8 cellular contexts compared by ENCODE assay signal in the genomic region with DNA sequence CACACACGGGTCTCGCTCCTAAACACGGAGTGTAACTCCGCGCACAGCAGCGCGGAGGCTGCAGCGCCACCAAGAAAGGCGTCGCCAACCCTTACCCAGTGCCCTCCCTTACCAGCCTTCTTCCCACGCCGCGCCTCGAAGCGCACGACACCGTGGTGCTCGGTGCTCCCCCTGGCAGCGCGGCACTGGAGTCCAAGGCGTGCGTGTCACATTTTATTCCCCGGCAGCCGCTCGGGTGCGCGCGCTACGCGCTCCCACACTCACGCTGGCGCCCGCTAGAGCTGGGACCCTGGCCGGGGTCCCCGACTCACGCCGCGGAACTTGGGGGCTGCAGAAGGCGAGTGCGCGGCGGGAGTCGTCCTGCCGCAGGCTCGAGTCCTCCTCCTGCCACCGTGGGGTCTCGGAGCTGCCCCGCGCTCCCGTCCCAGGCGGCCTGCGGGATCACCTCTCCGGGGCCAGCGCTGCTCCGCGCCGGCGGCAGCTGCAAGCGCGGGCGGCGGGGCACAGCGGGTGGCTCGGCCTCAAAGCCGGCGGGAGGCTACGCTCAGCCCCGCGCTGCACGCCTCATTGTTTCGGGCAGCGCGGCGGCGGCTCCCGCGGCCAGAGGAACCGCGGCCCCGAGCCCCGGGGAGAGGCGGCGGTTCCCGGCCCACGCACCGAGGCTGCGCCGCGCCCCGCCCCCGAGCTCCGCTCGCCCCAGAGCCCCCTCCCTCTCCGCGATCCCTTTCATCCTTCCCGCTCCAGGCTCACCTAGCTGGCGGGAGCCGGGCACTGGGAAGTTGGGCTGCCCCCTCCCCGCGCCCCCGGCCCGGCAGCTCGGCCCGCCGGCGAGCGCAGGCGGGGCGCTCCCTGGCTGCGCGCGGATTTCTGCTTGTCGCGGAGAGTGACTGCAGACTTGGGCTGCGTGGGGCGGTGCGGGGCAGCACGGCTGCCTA. TPM values are rescaled to one million over a fixed set of nuclear protein-coding genes. Genes with fewer than 3 reads are reported as not detected.
DNase-seq lines count a peak whose midpoint lies in the region; ATAC-seq and TF ChIP-seq lines count a peak whose summit lies in the region.

Gene ST6GAL2 (minus strand): TSS at position 187 of the 935 bp plus-strand sequence. CDS start 42,190 bp downstream, outside the sequence.

- POLR2A ChIA-PET in GM10248 (lab: Yijun Ruan, JAX), result no interaction called here

- H3K4me3 ChIP-seq in SJSA1, result peak within 1 kb of the TSS; percentile 26

- TF ChIP-seq CTCF in GM10248 (IDR thresholded peaks at IDR 0.05; ENCODE audit: control extremely low read depth, extremely low read depth, low read depth, missing control alignments), result no peak

- peaks cover 38% of the 10 kb centered on the region for H3K27me3 ChIP-seq in SJSA1 (replicated peaks)

- H3K9me3 ChIP-seq in SJSA1 (replicated peaks), result no peaks in the 10 kb centered on the region

- peak; percentile 12 for DNase-seq in GM10248 (ENCODE audit: extremely low spot score)
- no peak for DNase-seq in SJSA1 (ENCODE audit: low read depth in 1 of 2, low spot score in 2 of 2)
- DNase-seq in left cardiac atrium, result no peak
- peak; percentile 83 for DNase-seq in putamen (ENCODE audit: low spot score)
- DNase-seq in germinal center (ENCODE audit: low spot score), result no peak
- DNase-seq in T-helper 1 cell, result no peak

- peaks cover 18% of the 10 kb centered on the region for H3K4me1 ChIP-seq in SJSA1 (replicated peaks)

- intact Hi-C loops in left cardiac atrium (cut with DNase I), result no loop called here

- H3K36me3 ChIP-seq in SJSA1, result no peaks in the 10 kb centered on the region

- CTCF ChIA-PET in GM10248 (lab: Yijun Ruan, JAX), result interaction anchor here (1.0 to 1.1 kb wide), 2 partner anchors 10 to 17 kb away, joined by 3 read pairs; no protein-coding TSS in a partner anchor

- no peak within 1 kb of the TSS for H3K27ac ChIP-seq in SJSA1

- ATAC-seq in left cardiac atrium (peak; percentile 64 to 71), GM19023 (IDR thresholded peaks at IDR 0.05; ENCODE audit: unreplicated experiment) (no peak), HG03571 (IDR thresholded peaks at IDR 0.05; ENCODE audit: unreplicated experiment) (no peak)

RNA-seq across cellular contexts. Expression of gene ST6GAL2, which starts in this region (rescaled TPM):
- total RNA-seq in SJSA1 (2014; rRNA removed; shearing (Covaris generic)), result not detected in 2 replicates
- 1 to 10 TPM in 1 of 2 donors, under 1 TPM in 1; 0.89 to 1.7 TPM for total RNA-seq in left cardiac atrium

Comparison
In these comparisons a context has a peak if more than half of its experiments do, and no peak if none do; other contexts are left out.
1. DNase-seq: peak in GM10248 (single experiment) and putamen (single experiment); none in SJSA1 (0 of 2), left cardiac atrium (single experiment), germinal center (single experiment) and T-helper 1 cell (0 of 5).
2. ATAC-seq: peak in left cardiac atrium (2 of 2); none in GM19023 (single experiment) and HG03571 (single experiment).